In genomic region chr9:23829580-23830458, GRCh38 we compare ENCODE assay signal across 13 cellular contexts. TPM values are rescaled to one million over a fixed set of nuclear protein-coding genes. Genes with fewer than 3 reads are reported as not detected.
DNase-seq lines count a peak whose midpoint lies in the region; ATAC-seq, FAIRE-seq and TF ChIP-seq lines count a peak whose summit lies in the region.
"Had no signal": no experiment of that assay in that cellular context is flagged by ENCODE, and none has a peak within 500 bp of the region (broad histone marks: within the 10 kb centered on the region; RNA-seq: fewer than 3 reads in every experiment).

No MANE protein-coding gene starts in this region.

- no peak for FAIRE-seq in HepG2 (lab: Jason Lieb, UNC)

- no peaks in the 10 kb centered on the region for H4K20me1 ChIP-seq in HepG2 (ENCODE audit: insufficient read depth, low read length)

- no peak overlapping the region for H3K27ac ChIP-seq in HepG2 (ENCODE audit: extremely low read length, insufficient read depth, low read length)
- H3K27ac ChIP-seq: transverse colon had no signal

- H3K9ac ChIP-seq in HepG2 (ENCODE audit: insufficient read depth, low read depth, low read length) = no peak overlapping the region

- H3K4me1 ChIP-seq in HepG2 (ENCODE audit: insufficient read depth, low read length) = no peaks in the 10 kb centered on the region

- TF ChIP-seq POLR2A in HepG2 (IDR thresholded peaks at IDR 0.05; ENCODE audit: insufficient read depth in 1 of 2, low read depth in 2 of 2, low read length in 2 of 2) = no peak

- DNase-seq in EH (ENCODE audit: low read depth) (peak; percentile 24), M059J (ENCODE audit: low read depth) (peak; percentile 55), dermis blood vessel endothelial cell (peak; percentile 45), HepG2 (ENCODE audit: low spot score) (peak; percentile 1), head of caudate nucleus (no peak)
- no peak for DNase-seq in activated CD4-positive, alpha-beta T cell treated with anti-CD3 and anti-CD28 coated beads for 48 hours
- DNase-seq in stimulated activated CD4-positive, alpha-beta T cell treated with anti-CD3 and anti-CD28 coated beads, Interleukin-2, amount 100 ng/mL, for 48 hours = no peak
- DNase-seq: activated CD4-positive, alpha-beta T cell treated with anti-CD3 and anti-CD28 coated beads, Interleukin-2, amount 10 ng/mL, durations not matched to agents 7 days and 5 days; C1 segment of cervical spinal cord; effector memory CD8-positive, alpha-beta T cell; SIG-M5; transverse colon had no signal

- H3K36me3 ChIP-seq in HepG2 (replicated peaks in 1 of 2; ENCODE audit: control insufficient read depth in 1 of 2, insufficient read depth in 2 of 2, low read length in 2 of 2) = no peaks in the 10 kb centered on the region
- H3K36me3 ChIP-seq: transverse colon had no signal

- no peak overlapping the region for H3K4me2 ChIP-seq in HepG2 (ENCODE audit: low read depth, low read length)

- intact Hi-C loops in HepG2 (cut with micrococcal nuclease; ENCODE audit: unreplicated experiment) (no loop called here), head of caudate nucleus (cut with DNase I) (no loop called here)

- no TSS peak for BruUV-seq in HepG2 (replicated peaks; lab: Mats Ljungman, UMichigan)

- no peaks in the 10 kb centered on the region for H3K79me2 ChIP-seq in HepG2 (ENCODE audit: insufficient read depth, low read length)

- POLR2A ChIA-PET in HepG2 (lab: Yijun Ruan, JAX) = no interaction called here

- WGBS in HepG2 (ENCODE audit: low lambda C conversion rate) = 2% methylated on average over 21 of the region's 21 CpGs

- TF ChIP-seq RAD21 in HepG2 (CRISPR knock-in tag; IDR thresholded peaks at IDR 0.05) = no peak

- peaks cover 0 to 2% of the 10 kb centered on the region in 2 experiments; a peak in 1 of 5 replicates for H3K27me3 ChIP-seq in HepG2 (ENCODE audit: control insufficient read depth in 1 of 2, insufficient read depth in 2 of 2, low read length in 2 of 2)

- H2AFZ ChIP-seq in HepG2 (ENCODE audit: low read length) = no peak overlapping the region

- H3K4me3 ChIP-seq in HepG2 (replicated peaks in 1 of 3; ENCODE audit: insufficient read depth in 1 of 3, low read depth in 2 of 3, low read length in 3 of 3) = no peak overlapping the region
- H3K4me3 ChIP-seq: transverse colon had no signal

- CTCF ChIA-PET in HepG2 (lab: Yijun Ruan, JAX; ENCODE audit: low intra/inter-chr PET ratio, low total read pairs) = no interaction called here

- TF ChIP-seq CTCF in HepG2 (CRISPR knock-in tag; IDR thresholded peaks at IDR 0.05) = no peak

- ATAC-seq in HepG2 = no peak
- no peak for ATAC-seq in GM18502 (IDR thresholded peaks at IDR 0.05; ENCODE audit: poor library complexity, unreplicated experiment)
- ATAC-seq: effector memory CD8-positive, alpha-beta T cell had no signal

- in situ Hi-C loops in HepG2 (cut with HindIII; ENCODE audit: extremely low pct_ligation_motif_present, low pct_unique_long_range_greater_than_20kb) = no loop called here

- H3K9me3 ChIP-seq in HepG2 (ENCODE audit: low read length) = no peaks in the 10 kb centered on the region
- H3K9me3 ChIP-seq: transverse colon had no signal

- no peak for TF ChIP-seq EP300 in HepG2 (IDR thresholded peaks at IDR 0.05; ENCODE audit: low read depth in 2 of 2, low read length in 2 of 2)
- no peak for TF ChIP-seq EP300 in HepG2 (CRISPR knock-in tag; IDR thresholded peaks at IDR 0.05; ENCODE audit: borderline replicate concordance)

TF ChIP-seq in HepG2, 621 proteins besides CTCF, POLR2A, EP300 and RAD21 (continues in another document):
- TF ChIP-seq ZNF709 (CRISPR knock-in tag; IDR thresholded peaks at IDR 0.05) = no peak
- TF ChIP-seq GATAD2A (CRISPR knock-in tag; IDR thresholded peaks at IDR 0.05) = no peak
- peak; percentile 68; the same call in 1 of the 2 replicates for TF ChIP-seq EHMT2 (IDR thresholded peaks at IDR 0.05; ENCODE audit: borderline replicate concordance, low read depth, low read length)
- no peak for TF ChIP-seq ESRRA (CRISPR knock-in tag; IDR thresholded peaks at IDR 0.05; ENCODE audit: low read depth)
- no peak for TF ChIP-seq KDM2A (CRISPR knock-in tag; IDR thresholded peaks at IDR 0.05; ENCODE audit: borderline replicate concordance, low read depth)
- TF ChIP-seq ZNF558 (CRISPR knock-in tag; IDR thresholded peaks at IDR 0.05; ENCODE audit: borderline replicate concordance) = no peak
- TF ChIP-seq ZNF292 (CRISPR knock-in tag; IDR thresholded peaks at IDR 0.05; ENCODE audit: borderline replicate concordance, low read depth) = no peak
- no peak for TF ChIP-seq ZNF703 (CRISPR knock-in tag; IDR thresholded peaks at IDR 0.05; ENCODE audit: borderline replicate concordance)
- TF ChIP-seq MIER2 (CRISPR knock-in tag; IDR thresholded peaks at IDR 0.05) = peak; percentile 94
- TF ChIP-seq HOXA9 (CRISPR knock-in tag; IDR thresholded peaks at IDR 0.05; ENCODE audit: borderline replicate concordance) = no peak
- no peak for TF ChIP-seq ZKSCAN8 (CRISPR knock-in tag; IDR thresholded peaks at IDR 0.05; ENCODE audit: borderline replicate concordance)
- no peak for TF ChIP-seq HNF1B (CRISPR knock-in tag; IDR thresholded peaks at IDR 0.05)
- TF ChIP-seq ATAD3A (CRISPR knock-in tag; IDR thresholded peaks at IDR 0.05) = no peak
- TF ChIP-seq ZNF256 (CRISPR knock-in tag; conservative IDR thresholded peaks at IDR 0.05) = no peak
- no peak for TF ChIP-seq SETDB1 (CRISPR knock-in tag; IDR thresholded peaks at IDR 0.05; ENCODE audit: borderline replicate concordance)
- no peak for TF ChIP-seq RNF219 (CRISPR knock-in tag; IDR thresholded peaks at IDR 0.05)

RNA-seq across cellular contexts. Expression of gene ELAVL2, which starts 3.8 kb away (rescaled TPM):
- total RNA-seq in M059J (2014; rRNA removed; shearing (Covaris generic)) = 15.0 and 21.6 TPM in 2 replicates
- 0.47 and 0.68 TPM in 2 replicates for total RNA-seq in dermis blood vessel endothelial cell
- not detected in 2 replicates for total RNA-seq in HepG2 (2016; rRNA removed; fragmentation: Illumina TruSeq; extraction: Trizol)
- total RNA-seq in HepG2 (2016; cell fraction: cytosol; rRNA removed; fragmentation: Illumina TruSeq; extraction: Trizol; ENCODE audit: low read depth) = not detected in 2 replicates
- not detected in 2 replicates for total RNA-seq in HepG2 (2016; cell fraction: insoluble cytoplasmic fraction; rRNA removed; fragmentation: Illumina TruSeq; extraction: Trizol)
- not detected in 2 replicates for total RNA-seq in HepG2 (2016; cell fraction: membrane; rRNA removed; fragmentation: Illumina TruSeq; extraction: Trizol)
- total RNA-seq in HepG2 (2016; cell fraction: nucleus; rRNA removed; fragmentation: Illumina TruSeq; extraction: Trizol) = not detected in 2 replicates
- polyA plus RNA-seq in HepG2 (2011; rRNA removed) = not detected in 2 replicates
- not detected in 2 replicates for polyA plus RNA-seq in HepG2 (2011; cell fraction: cytosol; rRNA removed)
- polyA plus RNA-seq in HepG2 (2011; cell fraction: nucleus; rRNA removed) = not detected in 2 replicates
- not detected in 2 replicates for polyA plus RNA-seq in HepG2 (2012)
- not detected in 2 replicates for polyA plus RNA-seq in HepG2 (2016; cell fraction: cytosol; fragmentation: Illumina TruSeq; extraction: Trizol; ENCODE audit: low read depth)
- polyA plus RNA-seq in HepG2 (2016; cell fraction: insoluble cytoplasmic fraction; fragmentation: Illumina TruSeq; extraction: Trizol; ENCODE audit: low read depth) = not detected in 2 replicates
- not detected in 2 replicates for polyA plus RNA-seq in HepG2 (2016; cell fraction: membrane; fragmentation: Illumina TruSeq; extraction: Trizol; ENCODE audit: low read depth)
- not detected in 2 replicates for polyA plus RNA-seq in HepG2 (2016; cell fraction: nucleus; fragmentation: Illumina TruSeq; extraction: Trizol; ENCODE audit: insufficient read depth, low read depth)
- not detected in 2 replicates for polyA minus RNA-seq in HepG2 (2011; rRNA and poly(A)+ RNA removed; ENCODE audit: low replicate concordance)
- polyA minus RNA-seq in HepG2 (2011; cell fraction: cytosol; rRNA and poly(A)+ RNA removed) = not detected in 2 replicates
- polyA minus RNA-seq in HepG2 (2011; cell fraction: nucleus; rRNA and poly(A)+ RNA removed) = not detected in 2 replicates
- total RNA-seq: activated CD4-positive, alpha-beta T cell treated with anti-CD3 and anti-CD28 coated beads, Interleukin-2, amount 10 ng/mL, durations not matched to agents 7 days and 5 days had no signal

Comparison
In these comparisons a context has a peak if more than half of its experiments do, and no peak if none do; other contexts are left out.
1. DNase-seq: peak in EH (single experiment), M059J (single experiment), dermis blood vessel endothelial cell (single experiment) and HepG2 (single experiment); none in activated CD4-positive, alpha-beta T cell treated with anti-CD3 and anti-CD28 coated beads for 48 hours (single experiment), head of caudate nucleus (0 of 42) and stimulated activated CD4-positive, alpha-beta T cell treated with anti-CD3 and anti-CD28 coated beads, Interleukin-2, amount 100 ng/mL, for 48 hours (0 of 2).